In genomic region chr22:46056169-46057041, GRCh38 we compare ENCODE assay signal across 8 cellular contexts.
A peak's percentile ranks its signal among the peaks of the same experiment; 100 is the strongest.
DNase-seq lines count a peak whose midpoint lies in the region; TF ChIP-seq lines count a peak whose summit lies in the region.

No MANE protein-coding gene starts in this region.

- H3K27ac Mint-ChIP-seq in CD4-positive, alpha-beta memory T cell: peak overlapping the region in 6 of 7 donors; percentile 32 to 91 (median 60)

- TF ChIP-seq EP300 in ovary (IDR thresholded peaks at IDR 0.05): no peak

- peak overlapping the region; percentile 96 for H3K4me2 ChIP-seq in OCI-LY1 (ENCODE audit: low read length)

- peaks cover 68% of the 10 kb centered on the region for H3K4me1 ChIP-seq in CD4-positive, alpha-beta memory T cell (ENCODE audit: insufficient read depth, low read length)
- H3K4me1 ChIP-seq in OCI-LY1 (ENCODE audit: insufficient read depth, low read length, severe bottlenecking) (peaks cover 59% of the 10 kb centered on the region), esophagus squamous epithelium (peaks cover 64 to 97% (median 66%) of the 10 kb centered on the region in 3 donors), ovary (ENCODE audit: insufficient read depth) (peaks cover 35% of the 10 kb centered on the region)

- TF ChIP-seq POLR2A in esophagus squamous epithelium (IDR thresholded peaks at IDR 0.05) (no peak), ovary (IDR thresholded peaks at IDR 0.05) (no peak)

- 21 to 30% methylated on average over 9 to 16 of the region's 22 CpGs for WGBS in esophagus squamous epithelium, 2 donors
- 2 to 10% (median 6%) methylated on average over 19 to 22 of the region's 22 CpGs for WGBS in ovary, 3 donors

- no peak for DNase-seq in CD4-positive, alpha-beta memory T cell
- DNase-seq in esophagus squamous epithelium (lab: John Stamatoyannopoulos, UW): no peak
- DNase-seq in ovary: peak; percentile 53 to 66 (median 65)
- DNase-seq in AG08396 (ENCODE audit: low spot score): no peak
- no peak for DNase-seq in NCI-H82 treated with DMSO at 0.1 percent for 48 hours (lab: John Stamatoyannopoulos, UW; ENCODE audit: unreplicated experiment)
- DNase-seq in stimulated activated CD8-positive, alpha-beta memory T cell treated with anti-CD3 and anti-CD28 coated beads, Interleukin-4, amount 100 ng/mL, for 48 hours: no peak
- DNase-seq in NCI-H187 treated with DMSO at 0.1 percent for 48 hours (lab: John Stamatoyannopoulos, UW): no peak

- peak overlapping the region; percentile 96 for H3K9ac ChIP-seq in OCI-LY1 (ENCODE audit: low read length)

- no peak overlapping the region for H2AFZ ChIP-seq in OCI-LY1 (ENCODE audit: low read length)

- H3K27ac ChIP-seq in CD4-positive, alpha-beta memory T cell (ENCODE audit: low read depth, low read length): peak overlapping the region; percentile 6
- H3K27ac ChIP-seq in OCI-LY1 (ENCODE audit: low read depth, low read length, poor library complexity, severe bottlenecking) (peak overlapping the region; percentile 98), esophagus squamous epithelium (peak overlapping the region; percentile 97 to 100 (median 99)), ovary (peak overlapping the region; percentile 95 to 100)

- H3K27me3 ChIP-seq in CD4-positive, alpha-beta memory T cell (ENCODE audit: insufficient read depth, low read length): no peaks in the 10 kb centered on the region
- H3K27me3 ChIP-seq in OCI-LY1 (ENCODE audit: insufficient read depth, low read length): no peaks in the 10 kb centered on the region
- H3K27me3 ChIP-seq in esophagus squamous epithelium: no peaks in the 10 kb centered on the region
- no peaks in the 10 kb centered on the region for H3K27me3 ChIP-seq in ovary

- no peaks in the 10 kb centered on the region for H4K20me1 ChIP-seq in OCI-LY1 (ENCODE audit: insufficient read depth, low read length)

- no peaks in the 10 kb centered on the region for H3K9me3 ChIP-seq in CD4-positive, alpha-beta memory T cell (ENCODE audit: control insufficient read depth in 1 of 2, low read length in 2 of 2)
- H3K9me3 ChIP-seq in OCI-LY1 (ENCODE audit: low read length) (no peaks in the 10 kb centered on the region), esophagus squamous epithelium (no peaks in the 10 kb centered on the region), ovary (no peaks in the 10 kb centered on the region)

- TF ChIP-seq CTCF in OCI-LY1 (IDR thresholded peaks at IDR 0.05; ENCODE audit: low read length) (no peak), esophagus squamous epithelium (IDR thresholded peaks at IDR 0.05) (no peak), ovary (IDR thresholded peaks at IDR 0.05) (no peak)

- H3F3A ChIP-seq in OCI-LY1 (ENCODE audit: insufficient read depth, low read length): no peaks in the 10 kb centered on the region

- no peaks in the 10 kb centered on the region for H3K9me3 Mint-ChIP-seq in CD4-positive, alpha-beta memory T cell

- H3K4me3 ChIP-seq in CD4-positive, alpha-beta memory T cell (ENCODE audit: low read length in 2 of 2): no peak overlapping the region
- H3K4me3 ChIP-seq in OCI-LY1 (ENCODE audit: low read depth, low read length, poor library complexity, severe bottlenecking) (peak overlapping the region; percentile 81), esophagus squamous epithelium (peak overlapping the region; percentile 6 to 84 (median 58)), ovary (peak overlapping the region; percentile 87)

- no peaks in the 10 kb centered on the region for H3K36me3 ChIP-seq in CD4-positive, alpha-beta memory T cell (ENCODE audit: insufficient read depth, low read length)
- H3K36me3 ChIP-seq in OCI-LY1 (ENCODE audit: insufficient read depth, low read length): 0 out of 2 replicates have a peak, but pooled peaks cover 5% of the 10 kb centered on the region
- peaks cover 0 to 2% (median 0%) of the 10 kb centered on the region in 3 donors for H3K36me3 ChIP-seq in esophagus squamous epithelium
- no peaks in the 10 kb centered on the region for H3K36me3 ChIP-seq in ovary

- H3K36me3 Mint-ChIP-seq in CD4-positive, alpha-beta memory T cell: peaks cover 0 to 4% of the 10 kb centered on the region in 2 donors

- POLR2A ChIA-PET in CD4-positive, alpha-beta memory T cell (lab: Charles Lee; ENCODE audit: partially characterized antibody): interaction anchor here (3.6 to 4.3 kb wide), 2 partner anchors 14 kb away, joined by 19 to 41 read pairs; no protein-coding TSS in a partner anchor

- H3K9me2 ChIP-seq in OCI-LY1 (ENCODE audit: low read depth, low read length): no peaks in the 10 kb centered on the region

- peak overlapping the region in 5 of 8 donors; percentile 6 to 52 (median 39) for H3K4me3 Mint-ChIP-seq in CD4-positive, alpha-beta memory T cell

- H3K79me2 ChIP-seq in OCI-LY1 (ENCODE audit: insufficient read depth, low read length): peaks cover 25% of the 10 kb centered on the region

- CTCF ChIA-PET in CD4-positive, alpha-beta memory T cell (lab: Charles Lee; ENCODE audit: partially characterized antibody): interaction anchor here (0.7 to 1.3 kb wide), 2 partner anchors 8 to 50 kb away, joined by 3 read pairs; no protein-coding TSS in a partner anchor

- H3K4me1 Mint-ChIP-seq in CD4-positive, alpha-beta memory T cell: peaks cover 12 to 67% (median 43%) of the 10 kb centered on the region in 4 donors

- intact Hi-C loops in CD4-positive, alpha-beta memory T cell (cut with micrococcal nuclease): no loop called here
- intact Hi-C loops in esophagus squamous epithelium (cut with DNase I): no loop called here
- intact Hi-C loops in ovary (cut with DNase I): no loop called here

- H3K27me3 Mint-ChIP-seq in CD4-positive, alpha-beta memory T cell: no peaks in the 10 kb centered on the region

Comparison
In these comparisons a context has a peak if more than half of its experiments do, and no peak if none do; other contexts are left out.
1. DNase-seq: peak in ovary (5 of 5); none in CD4-positive, alpha-beta memory T cell (0 of 5), esophagus squamous epithelium (single experiment), AG08396 (single experiment), NCI-H82 treated with DMSO at 0.1 percent for 48 hours (single experiment), stimulated activated CD8-positive, alpha-beta memory T cell treated with anti-CD3 and anti-CD28 coated beads, Interleukin-4, amount 100 ng/mL, for 48 hours (single experiment) and NCI-H187 treated with DMSO at 0.1 percent for 48 hours (single experiment).
2. H3K27ac ChIP-seq: peak in every context shown above with its lines; median percentile 99 in esophagus squamous epithelium; 98 in OCI-LY1; 98 in ovary; 6 in CD4-positive, alpha-beta memory T cell.
3. H3K4me3 ChIP-seq: peak in OCI-LY1 (single experiment), esophagus squamous epithelium (4 of 4) and ovary (single experiment); none in CD4-positive, alpha-beta memory T cell (0 of 2).